In genomic region chr9:122091682-122092592, GRCh38 we compare ENCODE assay signal across 8 cellular contexts. TPM values are rescaled to one million over a fixed set of nuclear protein-coding genes. Genes with fewer than 3 reads are reported as not detected.
A peak's percentile ranks its signal among the peaks of the same experiment; 100 is the strongest.
DNase-seq lines count a peak whose midpoint lies in the region; ATAC-seq and TF ChIP-seq lines count a peak whose summit lies in the region.

No MANE protein-coding gene starts in this region.

- H3K27me3 ChIP-seq in Caco-2 (replicated peaks; ENCODE audit: control insufficient read depth, insufficient read depth, low read length) (no peaks in the 10 kb centered on the region), endocrine pancreas (ENCODE audit: control insufficient read depth, insufficient read depth, low read length) (no peaks in the 10 kb centered on the region), ovary (no peaks in the 10 kb centered on the region)

- H3K4me1 ChIP-seq in Caco-2 (no peaks in the 10 kb centered on the region), endocrine pancreas (ENCODE audit: control insufficient read depth, insufficient read depth, low read length) (peaks cover 8% of the 10 kb centered on the region), ovary (ENCODE audit: insufficient read depth) (peaks cover 15% of the 10 kb centered on the region)

- POLR2A ChIA-PET in Caco-2 (lab: Charles Lee) = no interaction called here

- H3K4me3 Mint-ChIP-seq in Caco-2 (ENCODE audit: unreplicated experiment) = peak overlapping the region; percentile 76

- H3K4me1 Mint-ChIP-seq in Caco-2 (ENCODE audit: low read depth, unreplicated experiment) = peaks cover 11% of the 10 kb centered on the region

- peak overlapping the region; percentile 70 for H3K9ac ChIP-seq in endocrine pancreas (ENCODE audit: control insufficient read depth, insufficient read depth, low read length)

- H3K9me3 Mint-ChIP-seq in Caco-2 (ENCODE audit: unreplicated experiment) = no peaks in the 10 kb centered on the region

- DNase-seq in Caco-2 (no peak), NCI-H69 (lab: John Stamatoyannopoulos, UW) (peak; percentile 45), ovary (no peak), hypothalamus (lab: John Stamatoyannopoulos, UW) (no peak), DMS79 (lab: John Stamatoyannopoulos, UW) (no peak), NCI-H446 treated with DMSO at 0.1 percent for 48 hours (lab: John Stamatoyannopoulos, UW) (no peak)

- CTCF ChIA-PET in Caco-2 (lab: Charles Lee) = interaction anchor here (0.6 to 1.4 kb wide), 2 partner anchors 28 to 177 kb away, joined by 3 read pairs; no protein-coding TSS in a partner anchor

- TF ChIP-seq CTCF in Caco-2 (IDR thresholded peaks at IDR 0.05; ENCODE audit: insufficient read depth in 1 of 2, low read depth in 1 of 2, low read length in 1 of 2, severe bottlenecking in 1 of 2, unreplicated experiment in 1 of 2) (no peak), ovary (IDR thresholded peaks at IDR 0.05) (no peak)

- H3K4me3 ChIP-seq in Caco-2 (ENCODE audit: low read depth, low read length) (peak overlapping the region; percentile 87), endocrine pancreas (ENCODE audit: control insufficient read depth, insufficient read depth, low read length) (peak overlapping the region; percentile 77), ovary (peak overlapping the region; percentile 54)

- WGBS in ovary, 3 donors = 41 to 46% (median 45%) methylated on average over 11 of the region's 11 CpGs

- TF ChIP-seq POLR2A in ovary (IDR thresholded peaks at IDR 0.05) = no peak

- ATAC-seq in GM18519 (IDR thresholded peaks at IDR 0.05; ENCODE audit: low FRiP score, unreplicated experiment) = no peak

- peak overlapping the region; percentile 7 for H3K27ac Mint-ChIP-seq in Caco-2 (ENCODE audit: unreplicated experiment)

- no peaks in the 10 kb centered on the region for H3K36me3 Mint-ChIP-seq in Caco-2 (ENCODE audit: insufficient read depth, unreplicated experiment)

- H3K27me3 Mint-ChIP-seq in Caco-2 (ENCODE audit: insufficient read depth, unreplicated experiment) = peaks cover 4% of the 10 kb centered on the region

- H3K9me3 ChIP-seq in Caco-2 (no peaks in the 10 kb centered on the region), endocrine pancreas (ENCODE audit: control insufficient read depth, low read length) (no peaks in the 10 kb centered on the region), ovary (no peaks in the 10 kb centered on the region)

- no peak for TF ChIP-seq EP300 in ovary (IDR thresholded peaks at IDR 0.05)

- TSS peak; percentile 23 for BruUV-seq in Caco-2 (replicated peaks; lab: Mats Ljungman, UMichigan)

- intact Hi-C loops in Caco-2 (cut with micrococcal nuclease; ENCODE audit: unreplicated experiment) (loop anchor here (10.0 kb wide), 1 partner anchor 723 kb away; no protein-coding TSS in a partner anchor), ovary (cut with DNase I) (loop anchor here in 1 of 4 donors (10.0 kb wide), 1 partner anchor 173 kb away; the partner anchor contains the start of genes MRRF and RBM18)

- H3K36me3 ChIP-seq in Caco-2 (ENCODE audit: control insufficient read depth, insufficient read depth, low read length) = no peaks in the 10 kb centered on the region
- no peaks in the 10 kb centered on the region for H3K36me3 ChIP-seq in endocrine pancreas (ENCODE audit: control insufficient read depth, insufficient read depth, low read length)
- H3K36me3 ChIP-seq in ovary = no peaks in the 10 kb centered on the region

- H3K27ac ChIP-seq in ovary = no peak overlapping the region

RNA-seq across cellular contexts. Expression of gene TTLL11, which starts 1.2 kb away (rescaled TPM):
- 4.4 and 4.7 TPM in 2 replicates for total RNA-seq in Caco-2 (2022)
- 10 to 100 TPM in 3 of 7 donors, 1 to 10 TPM in 4; 7.5 to 13.5 (median 9.2) TPM for total RNA-seq in ovary
- 10 to 100 TPM in 1 of 2 donors, 1 to 10 TPM in 1; 6.1 to 10.4 TPM for polyA plus RNA-seq in ovary
